In the genomic region with DNA sequence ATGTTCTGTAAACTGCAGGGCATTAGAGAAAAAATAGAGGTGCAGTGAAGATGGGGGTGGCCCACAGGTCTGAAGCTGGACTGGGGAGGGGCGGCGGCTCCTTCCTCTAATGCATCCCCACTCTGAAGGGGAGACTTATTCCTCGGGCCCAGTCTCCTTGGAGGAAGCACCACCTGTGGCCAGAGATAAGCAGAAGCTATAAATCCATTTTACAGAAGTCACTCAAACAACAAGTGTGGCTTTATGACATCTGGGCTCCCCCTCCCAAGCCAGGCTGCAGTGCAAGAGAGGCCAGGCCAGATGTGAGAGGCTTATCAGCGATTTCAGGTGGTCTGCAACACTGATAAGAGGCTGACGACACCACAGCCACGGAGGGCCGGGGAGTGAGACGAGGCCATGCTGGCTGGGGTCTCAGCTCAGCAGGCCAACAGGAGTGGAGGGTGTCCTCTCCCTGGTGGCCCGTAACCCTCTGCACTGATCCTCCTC, we compare ENCODE assay signal across 23 cellular contexts. TPM values are rescaled to one million over a fixed set of nuclear protein-coding genes. Genes with fewer than 3 reads are reported as not detected.
"Had no signal": no experiment of that assay in that cellular context is flagged by ENCODE, and none has a peak within 500 bp of the region (broad histone marks: within the 10 kb centered on the region; RNA-seq: fewer than 3 reads in every experiment).

No MANE protein-coding gene starts in this region.

- H3K9me3 ChIP-seq: left ventricle myocardium inferior, testis had no signal

- H3K4me3 ChIP-seq: hepatocyte, left ventricle myocardium inferior, testis had no signal

- H3K4me1 ChIP-seq: foreskin keratinocyte, left ventricle myocardium inferior, testis had no signal

- H3K27ac ChIP-seq: foreskin keratinocyte, hepatocyte, left ventricle myocardium inferior, testis had no signal

- DNase-seq: activated CD4-positive, alpha-beta memory T cell treated with anti-CD3 and anti-CD28 coated beads, Interleukin-2, amount 10 ng/mL, durations not matched to agents 7 days and 5 days; activated CD4-positive, alpha-beta T cell treated with anti-CD3 and anti-CD28 coated beads for 48 hours; activated gamma-delta T cell; activated naive CD4-positive, alpha-beta T cell treated with anti-CD3 and anti-CD28 coated beads, Interleukin-2, amount 50 U/mL, for 16 hours; activated naive CD8-positive, alpha-beta T cell treated with anti-CD3 and anti-CD28 coated beads, Interleukin-2, amount 50 U/mL, for 24 hours; activated T-cell treated with anti-CD3 and anti-CD28 coated beads, Interleukin-2, amount 50 U/mL, for 72 hours; effector CD4-positive, alpha-beta T cell; foreskin keratinocyte; immature natural killer cell; kidney glomerular epithelial cell; left ventricle myocardium inferior; mammary epithelial cell; midbrain; natural killer cell; retina; stimulated activated CD4-positive, alpha-beta T cell treated with anti-CD3 and anti-CD28 coated beads, Interleukin-2, amount 100 ng/mL, for 48 hours; stimulated activated CD8-positive, alpha-beta memory T cell treated with anti-CD3 and anti-CD28 coated beads, Interleukin-4, amount 100 ng/mL, for 48 hours; stimulated activated naive B cell treated with anti-CD40 and anti-IgM and Interleukin-4, amounts not matched to agents 10 μg/mL and 1 μg/mL and 100 μg/mL, for 72 hours; T-helper 9 cell; testis; trophoblast cell had no signal

- H3K27me3 ChIP-seq: testis had no signal

- H3K36me3 ChIP-seq: left ventricle myocardium inferior had no signal

- ATAC-seq: activated naive CD8-positive, alpha-beta T cell treated with anti-CD3 and anti-CD28 coated beads, Interleukin-2, amount 50 U/mL, for 24 hours; activated T-cell treated with anti-CD3 and anti-CD28 coated beads, Interleukin-2, amount 50 U/mL, for 72 hours; foreskin keratinocyte; natural killer cell; stimulated activated naive B cell treated with anti-CD40 and anti-IgM and Interleukin-4, amounts not matched to agents 10 μg/mL and 1 μg/mL and 100 μg/mL, for 72 hours had no signal

RNA-seq across cellular contexts. Expression of a gene that starts 15.8 kb away (rescaled TPM):
- total RNA-seq: activated CD4-positive, alpha-beta memory T cell treated with anti-CD3 and anti-CD28 coated beads, Interleukin-2, amount 10 ng/mL, durations not matched to agents 7 days and 5 days; activated T-cell treated with anti-CD3 and anti-CD28 coated beads, Interleukin-2, amount 50 U/mL, for 72 hours; mammary epithelial cell; T-helper 1 cell treated with Interleukin-12 subunit alpha and Interleukin-12 subunit beta and Interleukin-4 antibody, amounts not matched to agents 30 ng/mL and 1 ng/mL, for 36 hours had no signal

RNA-seq across cellular contexts. Expression of a gene that starts 47.9 kb away (rescaled TPM):
- total RNA-seq: activated CD4-positive, alpha-beta memory T cell treated with anti-CD3 and anti-CD28 coated beads, Interleukin-2, amount 10 ng/mL, durations not matched to agents 7 days and 5 days; activated T-cell treated with anti-CD3 and anti-CD28 coated beads, Interleukin-2, amount 50 U/mL, for 72 hours; T-helper 1 cell treated with Interleukin-12 subunit alpha and Interleukin-12 subunit beta and Interleukin-4 antibody, amounts not matched to agents 30 ng/mL and 1 ng/mL, for 36 hours had no signal
